21 cellular contexts compared by ENCODE assay signal in genomic region chr11:76313913-76314740, GRCh38.
DNase-seq lines count a peak whose midpoint lies in the region; ATAC-seq and TF ChIP-seq lines count a peak whose summit lies in the region.
"Had no signal": no experiment of that assay in that cellular context is flagged by ENCODE, and none has a peak within 500 bp of the region (broad histone marks: within the 10 kb centered on the region; RNA-seq: fewer than 3 reads in every experiment).

No MANE protein-coding gene starts in this region.

- H2AFZ ChIP-seq in neural progenitor cell (replicated peaks): peak overlapping the region; percentile 83

- TF ChIP-seq CTCF in HL-60 (IDR thresholded peaks at IDR 0.05; ENCODE audit: insufficient read depth, low read length): no peak
- no peak for TF ChIP-seq CTCF in endodermal cell (conservative IDR thresholded peaks at IDR 0.05)
- no peak for TF ChIP-seq CTCF in neural progenitor cell (IDR thresholded peaks at IDR 0.05)
- TF ChIP-seq CTCF in tibial nerve (IDR thresholded peaks at IDR 0.05): no peak

- H3K4me3 Mint-ChIP-seq in endodermal cell: no peak overlapping the region
- H3K4me3 Mint-ChIP-seq in neural progenitor cell: no peak overlapping the region
- H3K4me3 Mint-ChIP-seq: activated naive CD8-positive, alpha-beta T cell treated with anti-CD3 and anti-CD28 coated beads for 36 hours; activated T-helper 1 cell treated with anti-CD3 and anti-CD28 coated beads, Interleukin-12 subunit alpha, Interleukin-12 subunit beta, Interleukin-2, Interleukin-4 antibody, amounts not matched to agents 30 ng/mL and 10 ng/mL and 1 ng/mL, durations not matched to agents 14 hours and 24 hours and 36 hours; CD4-positive, alpha-beta memory T cell had no signal

- H3K9ac ChIP-seq in endodermal cell (ENCODE audit: extremely low read depth, low read length, poor library complexity, severe bottlenecking) (no peak overlapping the region), neural progenitor cell (no peak overlapping the region)
- H3K9ac ChIP-seq: SK-N-SH had no signal

- H4K20me1 ChIP-seq in neural progenitor cell (ENCODE audit: low read depth): no peaks in the 10 kb centered on the region

- no peaks in the 10 kb centered on the region for H3K4me1 ChIP-seq in endodermal cell (ENCODE audit: control insufficient read depth, insufficient read depth, low read length)
- peaks cover 6% of the 10 kb centered on the region for H3K4me1 ChIP-seq in neural progenitor cell
- H3K4me1 ChIP-seq in tibial nerve: peaks cover 0 to 3% (median 0%) of the 10 kb centered on the region in 4 donors

- H3K36me3 Mint-ChIP-seq in endodermal cell (ENCODE audit: low read depth) (no peaks in the 10 kb centered on the region), neural progenitor cell (no peaks in the 10 kb centered on the region)
- H3K36me3 Mint-ChIP-seq: activated naive CD8-positive, alpha-beta T cell treated with anti-CD3 and anti-CD28 coated beads for 36 hours; CD4-positive, alpha-beta memory T cell had no signal

- H3F3A ChIP-seq in neural progenitor cell (ENCODE audit: low read depth): no peaks in the 10 kb centered on the region

- no peak overlapping the region for H3K4me2 ChIP-seq in neural progenitor cell
- H3K4me2 ChIP-seq: SK-N-SH had no signal

- WGBS in endodermal cell (ENCODE audit: insufficient coverage in 1 of 2, insufficient read length in 1 of 2), 2 experiments: 52 to 69% methylated on average over 10 to 15 of the region's 15 CpGs
- WGBS in tibial nerve, 2 donors: 61% methylated on average over 13 to 15 of the region's 15 CpGs

- H3K79me2 ChIP-seq in neural progenitor cell (ENCODE audit: low read depth): no peaks in the 10 kb centered on the region

- H3K9me3 Mint-ChIP-seq in endodermal cell (no peaks in the 10 kb centered on the region), neural progenitor cell (no peaks in the 10 kb centered on the region)
- H3K9me3 Mint-ChIP-seq: activated naive CD8-positive, alpha-beta T cell treated with anti-CD3 and anti-CD28 coated beads for 36 hours; activated T-helper 1 cell treated with anti-CD3 and anti-CD28 coated beads, Interleukin-12 subunit alpha, Interleukin-12 subunit beta, Interleukin-2, Interleukin-4 antibody, amounts not matched to agents 30 ng/mL and 10 ng/mL and 1 ng/mL, durations not matched to agents 14 hours and 24 hours and 36 hours; CD4-positive, alpha-beta memory T cell had no signal

- no peak overlapping the region for H3K27ac Mint-ChIP-seq in endodermal cell
- peak overlapping the region; percentile 87 for H3K27ac Mint-ChIP-seq in neural progenitor cell
- H3K27ac Mint-ChIP-seq: activated naive CD8-positive, alpha-beta T cell treated with anti-CD3 and anti-CD28 coated beads for 36 hours; activated T-helper 1 cell treated with anti-CD3 and anti-CD28 coated beads, Interleukin-12 subunit alpha, Interleukin-12 subunit beta, Interleukin-2, Interleukin-4 antibody, amounts not matched to agents 30 ng/mL and 10 ng/mL and 1 ng/mL, durations not matched to agents 14 hours and 24 hours and 36 hours had no signal

- no peak for ATAC-seq in GM21360 (IDR thresholded peaks at IDR 0.05; ENCODE audit: unreplicated experiment)
- ATAC-seq: Panc1 had no signal

- H3K27me3 ChIP-seq in HL-60 (ENCODE audit: insufficient read depth, poor library complexity, severe bottlenecking): no peaks in the 10 kb centered on the region
- H3K27me3 ChIP-seq in endodermal cell (ENCODE audit: control insufficient read depth, insufficient read depth, low read length, poor library complexity, severe bottlenecking): peaks cover 38% of the 10 kb centered on the region
- H3K27me3 ChIP-seq in neural progenitor cell: peaks cover 11% of the 10 kb centered on the region
- no peaks in the 10 kb centered on the region for H3K27me3 ChIP-seq in tibial nerve

- H3K4me1 Mint-ChIP-seq in endodermal cell (peaks cover 3% of the 10 kb centered on the region), neural progenitor cell (peaks cover 12% of the 10 kb centered on the region)
- H3K4me1 Mint-ChIP-seq: activated naive CD8-positive, alpha-beta T cell treated with anti-CD3 and anti-CD28 coated beads for 36 hours; CD4-positive, alpha-beta memory T cell had no signal

- H3K36me3 ChIP-seq in endodermal cell (ENCODE audit: control insufficient read depth, insufficient read depth, low read length) (no peaks in the 10 kb centered on the region), neural progenitor cell (no peaks in the 10 kb centered on the region), tibial nerve (no peaks in the 10 kb centered on the region)

- peaks cover 77% of the 10 kb centered on the region for H3K27me3 Mint-ChIP-seq in endodermal cell (ENCODE audit: insufficient read depth)
- H3K27me3 Mint-ChIP-seq in neural progenitor cell (ENCODE audit: insufficient read depth, low read depth): peaks cover 16% of the 10 kb centered on the region
- H3K27me3 Mint-ChIP-seq: activated naive CD8-positive, alpha-beta T cell treated with anti-CD3 and anti-CD28 coated beads for 36 hours had no signal

- H3K9me3 ChIP-seq in endodermal cell (ENCODE audit: control insufficient read depth, low read length) (no peaks in the 10 kb centered on the region), neural progenitor cell (ENCODE audit: low read depth) (no peaks in the 10 kb centered on the region), tibial nerve (no peaks in the 10 kb centered on the region)
- H3K9me3 ChIP-seq: SK-N-SH had no signal

- H3K27ac ChIP-seq in HL-60 (replicated peaks) (no peak overlapping the region), endodermal cell (ENCODE audit: low read depth, low read length) (no peak overlapping the region), neural progenitor cell (no peak overlapping the region), tibial nerve (no peak overlapping the region)

- no peak for TF ChIP-seq EP300 in tibial nerve (IDR thresholded peaks at IDR 0.05)

- TF ChIP-seq POLR2A in tibial nerve (IDR thresholded peaks at IDR 0.05): no peak

- peak; percentile 66 for DNase-seq in EH (ENCODE audit: low read depth)
- peak; percentile 16 to 21 for DNase-seq in HL-60 (ENCODE audit: low read depth in 1 of 2, low spot score in 1 of 2)
- DNase-seq in endodermal cell: peak; percentile 84
- peak; percentile 53 for DNase-seq in neural progenitor cell (ENCODE audit: low spot score)
- no peak for DNase-seq in glomerular visceral epithelial cell (ENCODE audit: extremely low spot score)
- DNase-seq in NCI-H146 (lab: John Stamatoyannopoulos, UW): no peak
- DNase-seq in tibial nerve (ENCODE audit: low spot score in 2 of 2): no peak
- DNase-seq: activated naive CD8-positive, alpha-beta T cell treated with anti-CD3 and anti-CD28 coated beads for 36 hours; CD4-positive, alpha-beta memory T cell; cortex of kidney; hypothalamus; Karpas-422; midbrain; NCI-H1105 treated with DMSO at 0.1 percent for 48 hours; NCI-H748 treated with DMSO at 0.1 percent for 48 hours; SK-N-SH; stimulated activated CD4-positive, alpha-beta T cell treated with anti-CD3 and anti-CD28 coated beads, Interleukin-12 subunit alpha, Interleukin-12 subunit beta, amount 100 ng/mL, for 4 hours; stimulated activated CD8-positive, alpha-beta memory T cell treated with anti-CD3 and anti-CD28 coated beads, Interleukin-4, amount 100 ng/mL, for 48 hours had no signal

- H3K4me3 ChIP-seq in HL-60 (replicated peaks; ENCODE audit: insufficient read depth, low read length) (no peak overlapping the region), endodermal cell (ENCODE audit: low read length) (no peak overlapping the region), neural progenitor cell (no peak overlapping the region), tibial nerve (no peak overlapping the region)

Comparison
In these comparisons a context has a peak if more than half of its experiments do, and no peak if none do; other contexts are left out.
1. DNase-seq: peak in EH (single experiment), HL-60 (2 of 2), endodermal cell (single experiment) and neural progenitor cell (single experiment); none in glomerular visceral epithelial cell (single experiment), NCI-H146 (single experiment) and tibial nerve (0 of 2).